Comparison of ENCODE assay signal across 19 cellular contexts in the genomic region with DNA sequence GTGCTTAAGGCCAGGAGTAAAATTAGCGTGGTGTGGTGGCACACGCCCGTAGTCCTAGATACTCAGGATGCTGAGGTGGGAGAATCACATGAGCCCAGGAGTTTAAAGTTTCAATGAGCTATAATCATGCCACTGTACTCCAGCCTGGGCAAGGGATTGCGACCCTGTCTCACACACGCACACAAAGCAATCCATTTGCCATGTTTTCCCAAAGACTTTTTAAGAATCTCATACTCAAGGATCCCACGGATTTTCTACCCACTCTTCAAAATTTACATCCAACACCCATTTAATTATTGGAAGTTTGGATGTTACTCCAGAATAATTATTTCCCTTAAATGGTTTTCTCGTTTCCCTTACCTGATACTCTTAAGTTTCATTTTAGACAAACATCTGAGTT. TPM values are rescaled to one million over a fixed set of nuclear protein-coding genes. Genes with fewer than 3 reads are reported as not detected.
DNase-seq lines count a peak whose midpoint lies in the region; TF ChIP-seq lines count a peak whose summit lies in the region.
"Had no signal": no experiment of that assay in that cellular context is flagged by ENCODE, and none has a peak within 500 bp of the region (broad histone marks: within the 10 kb centered on the region; RNA-seq: fewer than 3 reads in every experiment).

No MANE protein-coding gene starts in this region.

- H3K4me2 ChIP-seq in KMS-11, result no peak overlapping the region; the same call in 1 of the 2 replicates

- peak overlapping the region; percentile 4; the same call in 1 of the 2 replicates for H3K27ac ChIP-seq in KMS-11
- H3K27ac ChIP-seq: HL-60 had no signal

- no peak for TF ChIP-seq CTCF in Caco-2 (IDR thresholded peaks at IDR 0.05; ENCODE audit: insufficient read depth in 1 of 2, low read depth in 1 of 2, low read length in 1 of 2, severe bottlenecking in 1 of 2, unreplicated experiment in 1 of 2)
- no peak for TF ChIP-seq CTCF in KMS-11 (conservative IDR thresholded peaks at IDR 0.05; ENCODE audit: low read depth, low read length)
- no peak for TF ChIP-seq CTCF in endothelial cell (IDR thresholded peaks at IDR 0.05; ENCODE audit: unreplicated experiment)
- TF ChIP-seq CTCF in GM20000 (IDR thresholded peaks at IDR 0.05; ENCODE audit: extremely low read depth, missing control alignments), result no peak

- H3K36me3 ChIP-seq in Caco-2 (ENCODE audit: control insufficient read depth, insufficient read depth, low read length) (no peaks in the 10 kb centered on the region), KMS-11 (ENCODE audit: insufficient read depth) (no peaks in the 10 kb centered on the region), mucosa of stomach (ENCODE audit: control insufficient read depth, insufficient read depth, low read length) (no peaks in the 10 kb centered on the region)

- DNase-seq in Caco-2, result no peak
- DNase-seq in endothelial cell (ENCODE audit: low spot score), result no peak
- DNase-seq in Kasumi-1 (lab: John Stamatoyannopoulos, UW), result no peak
- no peak for DNase-seq in NCI-H1092 treated with DMSO at 0.1 percent for 48 hours (lab: John Stamatoyannopoulos, UW)
- no peak for DNase-seq in RKO (ENCODE audit: low spot score)
- DNase-seq in GM20000 (ENCODE audit: low spot score), result no peak
- DNase-seq: DMS79, NCI-H1417, NCI-H1694 treated with DMSO at 0.1 percent for 48 hours, NCI-H2081 treated with DMSO at 0.1 percent for 48 hours, NCI-H2171 treated with DMSO at 0.1 percent for 48 hours, NCI-H526, Right ventricle myocardium superior had no signal

- H3K27me3 Mint-ChIP-seq in Caco-2 (ENCODE audit: insufficient read depth, unreplicated experiment), result no peaks in the 10 kb centered on the region
- peaks cover 1% of the 10 kb centered on the region for H3K27me3 Mint-ChIP-seq in endothelial cell (ENCODE audit: unreplicated experiment)

- H3K4me1 ChIP-seq in Caco-2 (peaks cover 10% of the 10 kb centered on the region), KMS-11 (ENCODE audit: low read depth, poor library complexity, severe bottlenecking) (peaks cover 72% of the 10 kb centered on the region), mucosa of stomach (ENCODE audit: control insufficient read depth, insufficient read depth, low read length) (no peaks in the 10 kb centered on the region)

- H3K9ac ChIP-seq in KMS-11, result no peak overlapping the region
- H3K9ac ChIP-seq in mucosa of stomach (ENCODE audit: low read length), result peak overlapping the region; percentile 15

- peaks cover 23% of the 10 kb centered on the region; the same call in 1 of the 2 replicates for H4K20me1 ChIP-seq in KMS-11 (ENCODE audit: insufficient read depth)

- peaks cover 97% of the 10 kb centered on the region for H3K79me2 ChIP-seq in KMS-11 (ENCODE audit: insufficient read depth, low read depth)

- no TSS peak for BruUV-seq in Caco-2 (replicated peaks; lab: Mats Ljungman, UMichigan)

- H3K9me3 Mint-ChIP-seq in Caco-2 (ENCODE audit: unreplicated experiment) (no peaks in the 10 kb centered on the region), endothelial cell (ENCODE audit: unreplicated experiment) (no peaks in the 10 kb centered on the region)
- H3K9me3 Mint-ChIP-seq: CD14-positive monocyte had no signal

- no peak overlapping the region for H3K4me3 ChIP-seq in Caco-2 (ENCODE audit: low read depth, low read length)
- no peak overlapping the region for H3K4me3 ChIP-seq in KMS-11 (IDR thresholded peaks at IDR 0.05; ENCODE audit: insufficient read depth, low read depth, low read length)
- no peak overlapping the region for H3K4me3 ChIP-seq in mucosa of stomach (ENCODE audit: low read length)
- H3K4me3 ChIP-seq: HAP-1 had no signal

- H3K36me3 Mint-ChIP-seq in Caco-2 (ENCODE audit: insufficient read depth, unreplicated experiment), result peaks cover 37% of the 10 kb centered on the region
- H3K36me3 Mint-ChIP-seq in endothelial cell (ENCODE audit: low read depth, unreplicated experiment), result no peaks in the 10 kb centered on the region
- H3K36me3 Mint-ChIP-seq: CD14-positive monocyte had no signal

- H3K4me1 Mint-ChIP-seq in Caco-2 (ENCODE audit: low read depth, unreplicated experiment), result peaks cover 23% of the 10 kb centered on the region
- peaks cover 17% of the 10 kb centered on the region for H3K4me1 Mint-ChIP-seq in endothelial cell (ENCODE audit: unreplicated experiment)
- H3K4me1 Mint-ChIP-seq: CD14-positive monocyte had no signal

- POLR2A ChIA-PET in Caco-2 (lab: Charles Lee), result no interaction called here

- no peak overlapping the region for H2AFZ ChIP-seq in KMS-11 (ENCODE audit: low read depth)

- H3K27ac Mint-ChIP-seq in Caco-2 (ENCODE audit: unreplicated experiment) (peak overlapping the region; percentile 70), endothelial cell (ENCODE audit: unreplicated experiment) (peak overlapping the region; percentile 25)
- H3K27ac Mint-ChIP-seq: B cell had no signal

- CTCF ChIA-PET in Caco-2 (lab: Charles Lee), result no interaction called here

- intact Hi-C loops in Caco-2 (cut with micrococcal nuclease; ENCODE audit: unreplicated experiment), result no loop called here

- no peak overlapping the region for H3K4me3 Mint-ChIP-seq in Caco-2 (ENCODE audit: unreplicated experiment)
- no peak overlapping the region for H3K4me3 Mint-ChIP-seq in endothelial cell (ENCODE audit: unreplicated experiment)
- H3K4me3 Mint-ChIP-seq: B cell, CD14-positive monocyte had no signal

- H3K27me3 ChIP-seq in Caco-2 (replicated peaks; ENCODE audit: control insufficient read depth, insufficient read depth, low read length) (no peaks in the 10 kb centered on the region), KMS-11 (ENCODE audit: insufficient read depth, low read depth) (no peaks in the 10 kb centered on the region), mucosa of stomach (ENCODE audit: control insufficient read depth, insufficient read depth, low read length) (peaks cover 2% of the 10 kb centered on the region)

- no peaks in the 10 kb centered on the region for H3K9me3 ChIP-seq in Caco-2
- H3K9me3 ChIP-seq in mucosa of stomach (ENCODE audit: control insufficient read depth, low read length), result no peaks in the 10 kb centered on the region
- H3K9me3 ChIP-seq: HAP-1 had no signal

RNA-seq across cellular contexts. Expression of a gene that starts 47.9 kb away (rescaled TPM):
- total RNA-seq in Caco-2 (2022) (124 and 127 TPM in 2 replicates), endothelial cell (ENCODE audit: unreplicated experiment) (92.8 TPM)
- total RNA-seq: Right ventricle myocardium superior had no signal
